In the genomic region with DNA sequence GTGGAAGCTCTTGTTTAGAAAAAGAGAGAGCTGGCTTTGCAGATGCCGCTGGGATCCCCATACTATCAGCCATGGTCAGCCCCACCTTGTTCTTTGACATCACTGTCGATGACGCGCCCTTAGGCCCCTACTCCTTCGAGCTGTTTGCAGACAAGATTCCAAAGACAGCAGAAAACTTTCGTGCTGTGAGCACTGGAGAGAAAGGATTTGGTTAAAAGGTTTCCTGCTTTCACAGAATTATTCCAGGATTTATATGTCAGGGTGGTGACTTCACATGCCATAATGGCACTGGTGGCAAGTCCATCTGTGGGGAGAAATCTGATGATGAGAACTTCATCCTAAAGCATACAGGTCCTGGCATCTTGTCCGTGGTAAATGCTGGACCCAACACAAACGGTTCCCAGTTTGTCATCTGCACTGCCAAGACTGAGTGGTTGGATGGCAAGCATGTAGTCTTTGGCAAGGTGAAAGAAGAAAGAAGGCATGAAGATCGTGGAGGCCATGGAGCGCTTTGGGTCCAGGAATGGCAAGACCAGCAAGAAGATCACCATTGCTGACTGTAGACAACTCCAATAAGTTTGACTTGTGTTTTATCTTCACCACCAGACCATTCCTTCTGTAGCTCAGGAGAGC, we compare ENCODE assay signal across 28 cellular contexts. TPM values are rescaled to one million over a fixed set of nuclear protein-coding genes. Genes with fewer than 3 reads are reported as not detected.
"Had no signal": no experiment of that assay in that cellular context is flagged by ENCODE, and none has a peak within 500 bp of the region (broad histone marks: within the 10 kb centered on the region; RNA-seq: fewer than 3 reads in every experiment).

No MANE protein-coding gene starts in this region.

- H3K36me3 ChIP-seq: adrenal gland, cardiac muscle cell, colonic mucosa, gastrocnemius medialis, neural progenitor cell, right atrium auricular region, vagina had no signal

- H3K27ac Mint-ChIP-seq: activated naive CD4-positive, alpha-beta T cell treated with anti-CD3 and anti-CD28 coated beads for 36 hours; activated naive CD8-positive, alpha-beta T cell treated with anti-CD3 and anti-CD28 coated beads for 36 hours; neural progenitor cell had no signal

- FAIRE-seq: keratinocyte had no signal

- H3K4me3 ChIP-seq: adrenal gland, cardiac muscle cell, colonic mucosa, dorsolateral prefrontal cortex, gastrocnemius medialis, neural progenitor cell, right atrium auricular region, vagina had no signal

- H3K27me3 Mint-ChIP-seq: activated naive CD8-positive, alpha-beta T cell treated with anti-CD3 and anti-CD28 coated beads for 36 hours had no signal

- H3K9ac ChIP-seq: neural progenitor cell, parathyroid adenoma had no signal

- H3K9me3 Mint-ChIP-seq: activated naive CD4-positive, alpha-beta T cell treated with anti-CD3 and anti-CD28 coated beads for 36 hours; activated naive CD8-positive, alpha-beta T cell treated with anti-CD3 and anti-CD28 coated beads for 36 hours; effector memory CD8-positive, alpha-beta T cell; neural progenitor cell had no signal

- H3K4me2 ChIP-seq: neural progenitor cell had no signal

- H3K27me3 ChIP-seq: adrenal gland, cardiac muscle cell, colonic mucosa, dorsolateral prefrontal cortex, gastrocnemius medialis, neural progenitor cell, right atrium auricular region, vagina had no signal

- H3K9me3 ChIP-seq: adrenal gland, colonic mucosa, gastrocnemius medialis, right atrium auricular region, vagina had no signal

- DNase-seq: activated CD4-positive, alpha-beta T cell treated with anti-CD3 and anti-CD28 coated beads for 4 hours; activated CD4-positive, alpha-beta T cell treated with anti-CD3 and anti-CD28 coated beads, Interleukin-2, amount 50 U/mL, for 4 hours; activated naive CD4-positive, alpha-beta T cell treated with anti-CD3 and anti-CD28 coated beads for 36 hours; activated naive CD8-positive, alpha-beta T cell treated with anti-CD3 and anti-CD28 coated beads for 36 hours; aorta; cerebellar nuclear complex; colonic mucosa; dorsolateral prefrontal cortex; effector memory CD8-positive, alpha-beta T cell; erythroblast; gastrocnemius medialis; glutamatergic neuron; left cardiac atrium; mammary epithelial cell; midbrain; naive thymus-derived CD4-positive, alpha-beta T cell; occipital lobe; stimulated activated naive CD4-positive, alpha-beta T cell treated with Interleukin-2 at 50 U/mL for 16 hours had no signal

- H3K27ac ChIP-seq: adrenal gland, cardiac muscle cell, colonic mucosa, dorsolateral prefrontal cortex, gastrocnemius medialis, neural progenitor cell, parathyroid adenoma, right atrium auricular region, vagina had no signal

- H2AFZ ChIP-seq: neural progenitor cell, parathyroid adenoma had no signal

- ATAC-seq: effector memory CD8-positive, alpha-beta T cell; gastrocnemius medialis; left cardiac atrium; naive thymus-derived CD4-positive, alpha-beta T cell had no signal

- H3K36me3 Mint-ChIP-seq: naive thymus-derived CD4-positive, alpha-beta T cell; neural progenitor cell had no signal

RNA-seq across cellular contexts. Expression of a gene that starts 9.0 kb away (rescaled TPM):
- total RNA-seq: liver; naive thymus-derived CD4-positive, alpha-beta T cell; pulmonary artery endothelial cell; T-helper 1 cell treated with Interleukin-12 subunit alpha and Interleukin-12 subunit beta and Interleukin-4 antibody, amounts not matched to agents 30 ng/mL and 1 ng/mL, for 36 hours had no signal
- polyA plus RNA-seq: naive thymus-derived CD4-positive, alpha-beta T cell had no signal
